ENCODE assay signal across 1 cellular context in genomic region chr7:151459726-151460473, GRCh38.
TF ChIP-seq lines count a peak whose summit lies in the region.

No MANE protein-coding gene starts in this region.

TF ChIP-seq in HepG2, 621 proteins besides CTCF, POLR2A, EP300 and RAD21 (continued from another document and continues in another):
- TF ChIP-seq MAZ (IDR thresholded peaks at IDR 0.05; ENCODE audit: borderline replicate concordance, low read depth, low read length) (no peak), MAZ (CRISPR knock-in tag; IDR thresholded peaks at IDR 0.05; ENCODE audit: low read depth) (no peak), SRSF9 (IDR thresholded peaks at IDR 0.05; ENCODE audit: borderline replicate concordance, insufficient read depth, low read depth, low read length, poor library complexity, severe bottlenecking) (no peak), ONECUT2 (CRISPR knock-in tag; IDR thresholded peaks at IDR 0.05) (no peak), ZNF468 (CRISPR knock-in tag; IDR thresholded peaks at IDR 0.05) (no peak), ZNF354B (CRISPR knock-in tag; IDR thresholded peaks at IDR 0.05) (no peak), PHF8 (CRISPR knock-in tag; IDR thresholded peaks at IDR 0.05) (no peak), KMT2A (CRISPR knock-in tag; IDR thresholded peaks at IDR 0.05) (no peak), TRIM24 (CRISPR knock-in tag; IDR thresholded peaks at IDR 0.05) (no peak), NR3C1 (CRISPR knock-in tag; IDR thresholded peaks at IDR 0.05) (no peak), ZNF879 (CRISPR knock-in tag; IDR thresholded peaks at IDR 0.05) (no peak), ASH2L (IDR thresholded peaks at IDR 0.05; ENCODE audit: insufficient read length, low read depth, low read length) (peak; percentile 56), PHF20 (CRISPR knock-in tag; IDR thresholded peaks at IDR 0.05) (no peak), ZNF75D (CRISPR knock-in tag; IDR thresholded peaks at IDR 0.05; ENCODE audit: borderline replicate concordance) (no peak), CBX1 (IDR thresholded peaks at IDR 0.05; ENCODE audit: low read depth) (no peak), HNF4A (CRISPR knock-in tag; IDR thresholded peaks at IDR 0.05) (peak; percentile 37), KDM5A (IDR thresholded peaks at IDR 0.05; ENCODE audit: borderline replicate concordance, low read length) (no peak), SOX5 (CRISPR knock-in tag; IDR thresholded peaks at IDR 0.05; ENCODE audit: borderline replicate concordance) (no peak), E2F1 (CRISPR knock-in tag; IDR thresholded peaks at IDR 0.05) (no peak), ZNF20 (CRISPR knock-in tag; IDR thresholded peaks at IDR 0.05) (no peak), ZMYM2 (CRISPR knock-in tag; IDR thresholded peaks at IDR 0.05) (no peak), MLLT10 (CRISPR knock-in tag; IDR thresholded peaks at IDR 0.05) (no peak), MEIS2 (CRISPR knock-in tag; IDR thresholded peaks at IDR 0.05) (peak; percentile 36; the same call in 1 of the 2 replicates), ATM (IDR thresholded peaks at IDR 0.05; ENCODE audit: borderline replicate concordance) (no peak), RELA (CRISPR knock-in tag; IDR thresholded peaks at IDR 0.05) (no peak), MNT (IDR thresholded peaks at IDR 0.05) (no peak), CCDC6 (CRISPR knock-in tag; IDR thresholded peaks at IDR 0.05) (no peak), MBD4 (IDR thresholded peaks at IDR 0.05; ENCODE audit: borderline replicate concordance, low read length) (no peak), FOSL2 (CRISPR knock-in tag; IDR thresholded peaks at IDR 0.05) (0 out of 2 replicates have a peak, but pooled peaks have one; percentile 21), BCL6 (CRISPR knock-in tag; IDR thresholded peaks at IDR 0.05) (no peak), ADNP (CRISPR knock-in tag; IDR thresholded peaks at IDR 0.05) (no peak), YEATS2 (CRISPR knock-in tag; IDR thresholded peaks at IDR 0.05; ENCODE audit: borderline replicate concordance) (no peak), THAP11 (CRISPR knock-in tag; IDR thresholded peaks at IDR 0.05) (no peak), TEAD2 (CRISPR knock-in tag; IDR thresholded peaks at IDR 0.05) (no peak), HDAC6 (IDR thresholded peaks at IDR 0.05; ENCODE audit: low read depth, low read length) (no peak), GFI1 (CRISPR knock-in tag; IDR thresholded peaks at IDR 0.05; ENCODE audit: borderline replicate concordance) (no peak), ZBTB37 (CRISPR knock-in tag; IDR thresholded peaks at IDR 0.05) (no peak), ZNF101 (CRISPR knock-in tag; IDR thresholded peaks at IDR 0.05; ENCODE audit: borderline replicate concordance, low read depth) (no peak), ZEB1 (IDR thresholded peaks at IDR 0.05; ENCODE audit: insufficient replicate concordance, low read depth) (no peak), ZNF580 (CRISPR knock-in tag; IDR thresholded peaks at IDR 0.05; ENCODE audit: borderline replicate concordance, low read depth) (no peak), SALL1 (CRISPR knock-in tag; IDR thresholded peaks at IDR 0.05) (peak; percentile 7; the same call in 1 of the 2 replicates), E2F2 (CRISPR knock-in tag; IDR thresholded peaks at IDR 0.05; ENCODE audit: borderline replicate concordance) (no peak), JUN (CRISPR knock-in tag; IDR thresholded peaks at IDR 0.05) (peak; percentile 86), TAF15 (IDR thresholded peaks at IDR 0.05; ENCODE audit: low read depth, low read length, poor library complexity, severe bottlenecking) (no peak), RFXAP (CRISPR knock-in tag; IDR thresholded peaks at IDR 0.05; ENCODE audit: borderline replicate concordance) (no peak), TOPORS (CRISPR knock-in tag; IDR thresholded peaks at IDR 0.05) (no peak), ZNF543 (CRISPR knock-in tag; IDR thresholded peaks at IDR 0.05) (no peak), HMG20A (CRISPR knock-in tag; IDR thresholded peaks at IDR 0.05; ENCODE audit: borderline replicate concordance) (0 out of 2 replicates have a peak, but pooled peaks have one; percentile 28), HOMEZ (CRISPR knock-in tag; IDR thresholded peaks at IDR 0.05; ENCODE audit: low read depth) (no peak), ZNF280D (CRISPR knock-in tag; IDR thresholded peaks at IDR 0.05) (no peak), SAFB2 (CRISPR knock-in tag; IDR thresholded peaks at IDR 0.05; ENCODE audit: borderline replicate concordance, low read depth) (no peak), ATF6 (CRISPR knock-in tag; conservative IDR thresholded peaks at IDR 0.05) (no peak)
